In the genomic region with DNA sequence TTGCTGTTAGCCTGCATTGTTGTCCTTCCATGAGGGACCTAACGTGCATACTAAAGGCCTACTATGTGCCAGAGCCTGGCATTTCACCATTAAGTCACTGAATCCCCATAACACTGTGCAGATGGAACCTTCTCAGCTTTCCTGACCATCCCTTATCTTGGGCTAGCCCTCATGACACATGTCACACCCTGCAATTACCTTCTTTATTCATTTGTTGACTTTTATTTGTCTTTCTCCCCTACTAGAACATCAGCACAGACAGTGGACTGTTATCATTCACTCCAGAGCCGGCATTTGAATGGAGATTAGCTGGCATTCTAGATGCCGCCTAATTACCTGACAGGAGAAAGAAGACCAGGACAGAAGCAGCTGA, we compare ENCODE assay signal across 1 cellular context.
TF ChIP-seq lines count a peak whose summit lies in the region.

No MANE protein-coding gene starts in this region.

TF ChIP-seq in GM23338, 12 proteins besides CTCF, POLR2A, EP300 and RAD21 (continued from another document):
- TF ChIP-seq, protein P1, sequence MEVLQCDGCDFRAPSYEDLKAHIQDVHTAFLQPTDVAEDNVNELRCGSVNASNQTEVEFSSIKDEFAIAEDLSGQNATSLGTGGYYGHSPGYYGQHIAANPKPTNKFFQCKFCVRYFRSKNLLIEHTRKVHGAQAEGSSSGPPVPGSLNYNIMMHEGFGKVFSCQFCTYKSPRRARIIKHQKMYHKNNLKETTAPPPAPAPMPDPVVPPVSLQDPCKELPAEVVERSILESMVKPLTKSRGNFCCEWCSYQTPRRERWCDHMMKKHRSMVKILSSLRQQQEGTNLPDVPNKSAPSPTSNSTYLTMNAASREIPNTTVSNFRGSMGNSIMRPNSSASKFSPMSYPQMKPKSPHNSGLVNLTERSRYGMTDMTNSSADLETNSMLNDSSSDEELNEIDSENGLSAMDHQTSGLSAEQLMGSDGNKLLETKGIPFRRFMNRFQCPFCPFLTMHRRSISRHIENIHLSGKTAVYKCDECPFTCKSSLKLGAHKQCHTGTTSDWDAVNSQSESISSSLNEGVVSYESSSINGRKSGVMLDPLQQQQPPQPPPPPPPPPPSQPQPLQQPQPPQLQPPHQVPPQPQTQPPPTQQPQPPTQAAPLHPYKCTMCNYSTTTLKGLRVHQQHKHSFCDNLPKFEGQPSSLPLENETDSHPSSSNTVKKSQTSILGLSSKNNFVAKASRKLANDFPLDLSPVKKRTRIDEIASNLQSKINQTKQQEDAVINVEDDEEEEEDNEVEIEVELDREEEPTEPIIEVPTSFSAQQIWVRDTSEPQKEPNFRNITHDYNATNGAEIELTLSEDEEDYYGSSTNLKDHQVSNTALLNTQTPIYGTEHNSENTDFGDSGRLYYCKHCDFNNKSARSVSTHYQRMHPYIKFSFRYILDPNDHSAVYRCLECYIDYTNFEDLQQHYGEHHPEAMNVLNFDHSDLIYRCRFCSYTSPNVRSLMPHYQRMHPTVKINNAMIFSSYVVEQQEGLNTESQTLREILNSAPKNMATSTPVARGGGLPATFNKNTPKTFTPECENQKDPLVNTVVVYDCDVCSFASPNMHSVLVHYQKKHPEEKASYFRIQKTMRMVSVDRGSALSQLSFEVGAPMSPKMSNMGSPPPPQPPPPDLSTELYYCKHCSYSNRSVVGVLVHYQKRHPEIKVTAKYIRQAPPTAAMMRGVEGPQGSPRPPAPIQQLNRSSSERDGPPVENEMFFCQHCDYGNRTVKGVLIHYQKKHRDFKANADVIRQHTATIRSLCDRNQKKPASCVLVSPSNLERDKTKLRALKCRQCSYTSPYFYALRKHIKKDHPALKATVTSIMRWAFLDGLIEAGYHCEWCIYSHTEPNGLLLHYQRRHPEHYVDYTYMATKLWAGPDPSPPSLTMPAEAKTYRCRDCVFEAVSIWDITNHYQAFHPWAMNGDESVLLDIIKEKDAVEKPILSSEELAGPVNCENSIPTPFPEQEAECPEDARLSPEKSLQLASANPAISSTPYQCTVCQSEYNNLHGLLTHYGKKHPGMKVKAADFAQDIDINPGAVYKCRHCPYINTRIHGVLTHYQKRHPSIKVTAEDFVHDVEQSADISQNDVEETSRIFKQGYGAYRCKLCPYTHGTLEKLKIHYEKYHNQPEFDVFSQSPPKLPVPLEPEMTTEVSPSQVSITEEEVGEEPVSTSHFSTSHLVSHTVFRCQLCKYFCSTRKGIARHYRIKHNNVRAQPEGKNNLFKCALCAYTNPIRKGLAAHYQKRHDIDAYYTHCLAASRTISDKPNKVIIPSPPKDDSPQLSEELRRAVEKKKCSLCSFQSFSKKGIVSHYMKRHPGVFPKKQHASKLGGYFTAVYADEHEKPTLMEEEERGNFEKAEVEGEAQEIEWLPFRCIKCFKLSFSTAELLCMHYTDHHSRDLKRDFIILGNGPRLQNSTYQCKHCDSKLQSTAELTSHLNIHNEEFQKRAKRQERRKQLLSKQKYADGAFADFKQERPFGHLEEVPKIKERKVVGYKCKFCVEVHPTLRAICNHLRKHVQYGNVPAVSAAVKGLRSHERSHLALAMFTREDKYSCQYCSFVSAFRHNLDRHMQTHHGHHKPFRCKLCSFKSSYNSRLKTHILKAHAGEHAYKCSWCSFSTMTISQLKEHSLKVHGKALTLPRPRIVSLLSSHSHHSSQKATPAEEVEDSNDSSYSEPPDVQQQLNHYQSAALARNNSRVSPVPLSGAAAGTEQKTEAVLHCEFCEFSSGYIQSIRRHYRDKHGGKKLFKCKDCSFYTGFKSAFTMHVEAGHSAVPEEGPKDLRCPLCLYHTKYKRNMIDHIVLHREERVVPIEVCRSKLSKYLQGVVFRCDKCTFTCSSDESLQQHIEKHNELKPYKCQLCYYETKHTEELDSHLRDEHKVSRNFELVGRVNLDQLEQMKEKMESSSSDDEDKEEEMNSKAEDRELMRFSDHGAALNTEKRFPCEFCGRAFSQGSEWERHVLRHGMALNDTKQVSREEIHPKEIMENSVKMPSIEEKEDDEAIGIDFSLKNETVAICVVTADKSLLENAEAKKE (CRISPR knock-in tag; IDR thresholded peaks at IDR 0.05) = no peak
- TF ChIP-seq, protein P2, sequence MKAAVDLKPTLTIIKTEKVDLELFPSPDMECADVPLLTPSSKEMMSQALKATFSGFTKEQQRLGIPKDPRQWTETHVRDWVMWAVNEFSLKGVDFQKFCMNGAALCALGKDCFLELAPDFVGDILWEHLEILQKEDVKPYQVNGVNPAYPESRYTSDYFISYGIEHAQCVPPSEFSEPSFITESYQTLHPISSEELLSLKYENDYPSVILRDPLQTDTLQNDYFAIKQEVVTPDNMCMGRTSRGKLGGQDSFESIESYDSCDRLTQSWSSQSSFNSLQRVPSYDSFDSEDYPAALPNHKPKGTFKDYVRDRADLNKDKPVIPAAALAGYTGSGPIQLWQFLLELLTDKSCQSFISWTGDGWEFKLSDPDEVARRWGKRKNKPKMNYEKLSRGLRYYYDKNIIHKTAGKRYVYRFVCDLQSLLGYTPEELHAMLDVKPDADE (IDR thresholded peaks at IDR 0.05) = no peak
- TF ChIP-seq JUNB (IDR thresholded peaks at IDR 0.05; ENCODE audit: unreplicated experiment) (no peak), EZH2phosphoT487 (IDR thresholded peaks at IDR 0.05; ENCODE audit: unreplicated experiment) (no peak), EZH2 (IDR thresholded peaks at IDR 0.05; ENCODE audit: low read depth, unreplicated experiment) (no peak), ZNF114 (CRISPR knock-in tag; IDR thresholded peaks at IDR 0.05) (no peak), STAT1 (IDR thresholded peaks at IDR 0.05; ENCODE audit: unreplicated experiment) (no peak), CREB1 (CRISPR knock-in tag; IDR thresholded peaks at IDR 0.05; ENCODE audit: low read depth) (no peak), NANOG (IDR thresholded peaks at IDR 0.05; ENCODE audit: borderline replicate concordance) (no peak), POLR2AphosphoS5 (IDR thresholded peaks at IDR 0.05; ENCODE audit: low read depth) (no peak)
